ENCODE assay signal across 30 cellular contexts in genomic region chr20:47484303-47484702, GRCh38.
"Had no signal": no experiment of that assay in that cellular context is flagged by ENCODE, and none has a peak within 500 bp of the region (broad histone marks: within the 10 kb centered on the region; RNA-seq: fewer than 3 reads in every experiment).

No MANE protein-coding gene starts in this region.

- H3K9me3 Mint-ChIP-seq: activated B cell treated with CpG ODN at 0.5 μM for 24 hours; activated naive CD4-positive, alpha-beta T cell treated with anti-CD3 and anti-CD28 coated beads, Interleukin-2, amount 10 ng/mL, durations not matched to agents 7 days and 5 days; mesothelial cell of epicardium; nephron progenitor cell; stimulated activated effector memory CD8-positive, alpha-beta T cell treated with anti-CD3 and anti-CD28 coated beads, Interleukin-12 subunit alpha, Interleukin-12 subunit beta, amount 100 ng/mL, for 72 hours; T-helper 2 cell treated with Interferon-gamma antibody and Interleukin-4, amounts not matched to agents 5 μg/mL and 100 μg/mL, for 36 hours had no signal

- H3K36me3 ChIP-seq: colonic mucosa, gastrocnemius medialis, neutrophil, ovary, sigmoid colon, suprapubic skin, tibial artery, upper lobe of right lung had no signal

- H3K4me3 Mint-ChIP-seq: activated B cell treated with CpG ODN at 0.5 μM for 24 hours; activated naive CD4-positive, alpha-beta T cell treated with anti-CD3 and anti-CD28 coated beads, Interleukin-2, amount 10 ng/mL, durations not matched to agents 7 days and 5 days; mesothelial cell of epicardium; nephron progenitor cell; stimulated activated effector memory CD8-positive, alpha-beta T cell treated with anti-CD3 and anti-CD28 coated beads, Interleukin-12 subunit alpha, Interleukin-12 subunit beta, amount 100 ng/mL, for 72 hours; T-helper 2 cell treated with Interferon-gamma antibody and Interleukin-4, amounts not matched to agents 5 μg/mL and 100 μg/mL, for 36 hours had no signal

- H3K27me3 Mint-ChIP-seq: activated B cell treated with CpG ODN at 0.5 μM for 24 hours; activated naive CD4-positive, alpha-beta T cell treated with anti-CD3 and anti-CD28 coated beads, Interleukin-2, amount 10 ng/mL, durations not matched to agents 7 days and 5 days; naive B cell had no signal

- H3K9me3 ChIP-seq: body of pancreas, colonic mucosa, gastrocnemius medialis, neutrophil, ovary, sigmoid colon, suprapubic skin, tibial artery, upper lobe of right lung had no signal

- H2AFZ ChIP-seq: hepatocyte had no signal

- H3K4me3 ChIP-seq: body of pancreas, colonic mucosa, dorsolateral prefrontal cortex, gastrocnemius medialis, hepatocyte, ovary, sigmoid colon, suprapubic skin, tibial artery, upper lobe of right lung had no signal

- H3K36me3 Mint-ChIP-seq: mesothelial cell of epicardium, naive B cell had no signal

- H3K27ac ChIP-seq: body of pancreas, colonic mucosa, dorsolateral prefrontal cortex, gastrocnemius medialis, hepatocyte, neutrophil, ovary, sigmoid colon, suprapubic skin, tibial artery, upper lobe of right lung had no signal

- ATAC-seq: body of pancreas; gastrocnemius medialis; stimulated activated effector memory CD8-positive, alpha-beta T cell treated with anti-CD3 and anti-CD28 coated beads, Interleukin-12 subunit alpha, Interleukin-12 subunit beta, amount 100 ng/mL, for 72 hours; upper lobe of right lung had no signal

- DNase-seq: activated B cell treated with CpG ODN at 0.5 μM for 24 hours; activated CD4-positive, alpha-beta T cell treated with anti-CD3 and anti-CD28 coated beads, Interleukin-2, amount 50 U/mL, for 4 hours; activated CD8-positive, alpha-beta memory T cell treated with anti-CD3 and anti-CD28 coated beads, Interleukin-2, amount 50 U/mL, for 4 hours; activated gamma-delta T cell; activated naive CD4-positive, alpha-beta T cell treated with anti-CD3 and anti-CD28 coated beads, Interleukin-2, amount 10 ng/mL, durations not matched to agents 7 days and 5 days; activated T-cell treated with anti-CD3 and anti-CD28 coated beads, Interleukin-2, amount 50 U/mL, for 1 hour; body of pancreas; colonic mucosa; dorsolateral prefrontal cortex; effector memory CD4-positive, alpha-beta T cell; erythroblast; gastrocnemius medialis; glutamatergic neuron; naive B cell; nephron progenitor cell; ovary; retina; sigmoid colon; small intestine; stimulated activated CD4-positive, alpha-beta T cell treated with anti-CD3 and anti-CD28 coated beads, Interleukin-4, amount 100 ng/mL, for 24 hours; T-helper 1 cell; upper lobe of right lung had no signal

- H3K4me1 ChIP-seq: colonic mucosa, gastrocnemius medialis, sigmoid colon, tibial artery had no signal

- H3K79me2 ChIP-seq: hepatocyte had no signal

- H3K4me2 ChIP-seq: hepatocyte had no signal

- H3K27ac Mint-ChIP-seq: mesothelial cell of epicardium, nephron progenitor cell, progenitor cell of endocrine pancreas had no signal
